In the genomic region with DNA sequence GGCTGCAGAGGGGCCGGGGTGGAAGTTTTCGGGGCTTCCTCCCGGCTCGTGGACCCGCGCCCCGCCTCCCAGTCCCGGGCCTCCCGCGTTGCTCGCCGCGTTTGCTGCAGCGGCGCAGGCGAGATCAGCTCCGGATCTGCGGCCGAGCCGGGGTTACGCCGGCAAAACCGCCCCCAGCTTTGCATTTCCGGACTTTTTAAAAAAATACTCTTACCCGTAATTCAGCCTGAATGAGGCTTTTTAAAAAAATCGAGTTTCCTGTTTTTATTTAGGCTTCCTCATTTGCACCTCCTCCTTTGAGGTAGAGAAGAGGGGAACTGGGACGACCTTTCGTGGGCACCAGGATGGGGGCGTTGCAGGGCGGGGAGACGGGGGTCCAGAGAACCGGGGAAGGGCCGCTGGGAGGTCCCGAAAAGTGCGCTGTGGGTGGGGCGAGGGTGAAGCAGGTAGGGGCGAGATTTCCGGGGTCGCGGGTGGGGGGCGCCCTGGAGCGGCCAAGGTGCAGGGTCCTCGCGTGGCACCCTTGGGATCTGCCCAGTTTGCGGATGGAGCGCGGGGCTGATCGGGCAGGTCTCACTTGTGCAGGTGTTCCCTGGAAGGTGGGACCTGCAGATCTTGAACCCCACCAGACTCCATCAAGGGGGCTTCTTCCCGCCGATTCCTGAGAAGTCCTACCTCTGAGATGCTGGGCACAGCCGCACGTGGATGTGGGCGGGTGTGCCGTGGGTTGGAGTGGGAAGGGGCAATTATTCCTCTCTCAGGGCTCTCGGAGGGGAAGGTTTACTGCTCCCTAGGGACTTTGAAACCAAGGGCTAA, we compare ENCODE assay signal across 8 cellular contexts. TPM values are rescaled to one million over a fixed set of nuclear protein-coding genes. Genes with fewer than 3 reads are reported as not detected.
A peak's percentile ranks its signal among the peaks of the same experiment; 100 is the strongest.
DNase-seq lines count a peak whose midpoint lies in the region; ATAC-seq, FAIRE-seq and TF ChIP-seq lines count a peak whose summit lies in the region.

No MANE protein-coding gene starts in this region.

- peak; percentile 52 for TF ChIP-seq CTCF in OCI-LY1 (IDR thresholded peaks at IDR 0.05; ENCODE audit: low read length)

- no peak for DNase-seq in GM18507 (ENCODE audit: extremely low spot score, insufficient read length, low read depth)
- DNase-seq in activated gamma-delta T cell treated with Interleukin-2 at 50 U/mL for 16 hours = peak; percentile 80
- no peak for DNase-seq in iPS DF 6.9 (ENCODE audit: low read depth, low spot score)
- peak; percentile 15 to 29 for DNase-seq in stimulated activated CD4-positive, alpha-beta T cell treated with anti-CD3 and anti-CD28 coated beads, Interleukin-2, amount 100 ng/mL, for 48 hours
- DNase-seq in cerebellum (ENCODE audit: low spot score) = no peak
- no peak for DNase-seq in middle frontal gyrus (ENCODE audit: extremely low spot score, low spot score)

- no peaks in the 10 kb centered on the region for H3K27me3 ChIP-seq in OCI-LY1 (ENCODE audit: insufficient read depth, low read length)
- H3K27me3 ChIP-seq in iPS DF 6.9 (ENCODE audit: control insufficient read depth, insufficient read depth, low read length) = peaks cover 9% of the 10 kb centered on the region

- H3K9me2 ChIP-seq in OCI-LY1 (ENCODE audit: low read depth, low read length) = no peaks in the 10 kb centered on the region

- H3K36me3 ChIP-seq in OCI-LY1 (ENCODE audit: insufficient read depth, low read length) (no peaks in the 10 kb centered on the region), iPS DF 6.9 (ENCODE audit: control insufficient read depth, insufficient read depth, low read length) (no peaks in the 10 kb centered on the region)

- no CpG with 5 or more reads among the region's 55 CpGs for WGBS in iPS DF 6.9 (ENCODE audit: insufficient coverage, insufficient read length)

- peaks cover 16% of the 10 kb centered on the region for H3K79me2 ChIP-seq in OCI-LY1 (ENCODE audit: insufficient read depth, low read length)

- H2AFZ ChIP-seq in OCI-LY1 (ENCODE audit: low read length) = no peak overlapping the region

- H3K9ac ChIP-seq in OCI-LY1 (ENCODE audit: low read length) = peak overlapping the region; percentile 88

- no peaks in the 10 kb centered on the region for H3K9me3 ChIP-seq in OCI-LY1 (ENCODE audit: low read length)
- H3K9me3 ChIP-seq in iPS DF 6.9 (ENCODE audit: control insufficient read depth, insufficient read depth, low read length) = no peaks in the 10 kb centered on the region

- H3K4me1 ChIP-seq in OCI-LY1 (ENCODE audit: insufficient read depth, low read length, severe bottlenecking) (peaks cover 56% of the 10 kb centered on the region), iPS DF 6.9 (ENCODE audit: control insufficient read depth, insufficient read depth, low read length) (0 out of 2 replicates have a peak, but pooled peaks cover 3% of the 10 kb centered on the region)

- H3K4me2 ChIP-seq in OCI-LY1 (ENCODE audit: low read length) = peak overlapping the region; percentile 69

- H3K27ac ChIP-seq in OCI-LY1 (ENCODE audit: low read depth, low read length, poor library complexity, severe bottlenecking) = peak overlapping the region; percentile 97
- H3K27ac ChIP-seq in iPS DF 6.9 (ENCODE audit: low read length) = no peak overlapping the region

- peak overlapping the region; percentile 78 for H3K4me3 ChIP-seq in OCI-LY1 (ENCODE audit: low read depth, low read length, poor library complexity, severe bottlenecking)
- peak overlapping the region; percentile 49; the same call in 1 of the 2 replicates for H3K4me3 ChIP-seq in iPS DF 6.9 (ENCODE audit: low read length)

- H4K20me1 ChIP-seq in OCI-LY1 (ENCODE audit: insufficient read depth, low read length) = no peaks in the 10 kb centered on the region

- peak; percentile 81 for FAIRE-seq in GM18507 (lab: Jason Lieb, UNC)

- ATAC-seq in GM18870 (IDR thresholded peaks at IDR 0.05; ENCODE audit: unreplicated experiment) = no peak

- H3F3A ChIP-seq in OCI-LY1 (ENCODE audit: insufficient read depth, low read length) = peaks cover 6% of the 10 kb centered on the region; the same call in 1 of the 2 replicates

RNA-seq across cellular contexts. Expression of a gene that starts 1.1 kb away (rescaled TPM):
- total RNA-seq in cerebellum = 5.2 TPM

Comparison
In these comparisons a context has a peak if more than half of its experiments do, and no peak if none do; other contexts are left out.
1. DNase-seq: peak in activated gamma-delta T cell treated with Interleukin-2 at 50 U/mL for 16 hours (single experiment) and stimulated activated CD4-positive, alpha-beta T cell treated with anti-CD3 and anti-CD28 coated beads, Interleukin-2, amount 100 ng/mL, for 48 hours (2 of 2); none in GM18507 (single experiment), iPS DF 6.9 (single experiment), cerebellum (single experiment) and middle frontal gyrus (single experiment).